In the genomic region with DNA sequence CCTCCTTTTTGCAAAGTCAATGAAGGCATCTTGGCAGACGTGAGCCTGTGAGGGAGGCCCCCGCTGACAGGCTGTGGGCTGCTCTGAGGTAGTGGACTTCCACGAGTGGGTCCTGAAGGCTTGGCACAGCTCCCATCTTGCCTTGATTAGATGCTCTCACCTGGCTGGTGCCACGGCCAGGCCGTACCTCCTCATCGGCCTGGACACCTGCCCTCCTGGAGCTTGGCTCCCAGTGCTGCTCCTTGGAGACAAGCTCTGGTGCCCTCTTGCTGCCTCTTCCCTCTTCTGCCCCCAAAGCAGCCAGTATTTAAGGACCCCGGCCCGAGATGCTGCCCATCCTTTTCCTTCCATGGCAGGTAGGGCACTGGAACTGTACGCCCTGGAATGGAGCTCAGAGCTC, we compare ENCODE assay signal across 21 cellular contexts.
"Had no signal": no experiment of that assay in that cellular context is flagged by ENCODE, and none has a peak within 500 bp of the region (broad histone marks: within the 10 kb centered on the region; RNA-seq: fewer than 3 reads in every experiment).

No MANE protein-coding gene starts in this region.

- ATAC-seq: activated CD8-positive, alpha-beta memory T cell treated with anti-CD3 and anti-CD28 coated beads, Interleukin-2, amount 10 ng/mL, durations not matched to agents 7 days and 5 days; activated T-helper 17 cell treated with anti-CD3 and anti-CD28 coated beads, Interleukin-2, amount 50 U/mL, for 72 hours; body of pancreas; gastrocnemius medialis; mucosa of descending colon; stimulated activated naive B cell treated with anti-CD40 and anti-IgM and Interleukin-4, amounts not matched to agents 10 μg/mL and 1 μg/mL and 100 μg/mL, for 72 hours had no signal

- H3K4me1 Mint-ChIP-seq: activated CD8-positive, alpha-beta memory T cell treated with anti-CD3 and anti-CD28 coated beads, Interleukin-2, amount 10 ng/mL, durations not matched to agents 7 days and 5 days; neural crest cell had no signal

- H3K27me3 ChIP-seq: body of pancreas, colonic mucosa, gastrocnemius medialis, ovary, uterus had no signal

- DNase-seq: activated CD4-positive, alpha-beta T cell treated with anti-CD3 and anti-CD28 coated beads, Interleukin-2, amount 50 U/mL, for 4 hours; activated CD8-positive, alpha-beta memory T cell treated with anti-CD3 and anti-CD28 coated beads, Interleukin-2, amount 10 ng/mL, durations not matched to agents 7 days and 5 days; activated naive CD4-positive, alpha-beta T cell treated with anti-CD3 and anti-CD28 coated beads for 36 hours; activated T-cell treated with anti-CD3 and anti-CD28 coated beads, Interleukin-2, amount 50 U/mL, for 1 hour; body of pancreas; caudate nucleus; colonic mucosa; gastrocnemius medialis; mucosa of descending colon; naive B cell; sigmoid colon; stimulated activated CD4-positive, alpha-beta T cell treated with anti-CD3 and anti-CD28 coated beads, Interleukin-4, amount 100 ng/mL, for 4 hours; stimulated activated naive B cell treated with anti-CD40 and anti-IgM and Interleukin-4, amounts not matched to agents 10 μg/mL and 1 μg/mL and 100 μg/mL, for 72 hours; SW 1271; T-helper 2 cell; WERI-Rb-1 had no signal

- H3K9me3 Mint-ChIP-seq: activated naive CD4-positive, alpha-beta T cell treated with anti-CD3 and anti-CD28 coated beads for 36 hours; activated T-helper 17 cell treated with anti-CD3 and anti-CD28 coated beads, Interleukin-2, amount 50 U/mL, for 72 hours; neural crest cell had no signal

- H3K27ac Mint-ChIP-seq: activated CD8-positive, alpha-beta memory T cell treated with anti-CD3 and anti-CD28 coated beads, Interleukin-2, amount 10 ng/mL, durations not matched to agents 7 days and 5 days; activated naive CD4-positive, alpha-beta T cell treated with anti-CD3 and anti-CD28 coated beads for 36 hours; activated T-helper 17 cell treated with anti-CD3 and anti-CD28 coated beads, Interleukin-2, amount 50 U/mL, for 72 hours; stimulated activated naive B cell treated with anti-CD40 and anti-IgM and Interleukin-4, amounts not matched to agents 10 μg/mL and 1 μg/mL and 100 μg/mL, for 72 hours had no signal

- H3K4me1 ChIP-seq: body of pancreas, colonic mucosa, gastrocnemius medialis, sigmoid colon, uterus had no signal

- H3K4me3 ChIP-seq: body of pancreas, colonic mucosa, gastrocnemius medialis, mucosa of descending colon, ovary, sigmoid colon, uterus had no signal

- H3K36me3 Mint-ChIP-seq: activated CD8-positive, alpha-beta memory T cell treated with anti-CD3 and anti-CD28 coated beads, Interleukin-2, amount 10 ng/mL, durations not matched to agents 7 days and 5 days; memory B cell; naive B cell had no signal

- H3K9me3 ChIP-seq: body of pancreas, colonic mucosa, gastrocnemius medialis, mucosa of descending colon, ovary, sigmoid colon, uterus had no signal

- H3K27ac ChIP-seq: body of pancreas, colonic mucosa, gastrocnemius medialis, ovary, sigmoid colon, uterus, WERI-Rb-1 had no signal

- H3K36me3 ChIP-seq: colonic mucosa, gastrocnemius medialis, ovary, sigmoid colon, uterus, WERI-Rb-1 had no signal

- H3K4me3 Mint-ChIP-seq: activated CD8-positive, alpha-beta memory T cell treated with anti-CD3 and anti-CD28 coated beads, Interleukin-2, amount 10 ng/mL, durations not matched to agents 7 days and 5 days; activated naive CD4-positive, alpha-beta T cell treated with anti-CD3 and anti-CD28 coated beads for 36 hours; activated T-helper 17 cell treated with anti-CD3 and anti-CD28 coated beads, Interleukin-2, amount 50 U/mL, for 72 hours; memory B cell; naive B cell; neural crest cell; stimulated activated naive B cell treated with anti-CD40 and anti-IgM and Interleukin-4, amounts not matched to agents 10 μg/mL and 1 μg/mL and 100 μg/mL, for 72 hours had no signal
